In the genomic region with DNA sequence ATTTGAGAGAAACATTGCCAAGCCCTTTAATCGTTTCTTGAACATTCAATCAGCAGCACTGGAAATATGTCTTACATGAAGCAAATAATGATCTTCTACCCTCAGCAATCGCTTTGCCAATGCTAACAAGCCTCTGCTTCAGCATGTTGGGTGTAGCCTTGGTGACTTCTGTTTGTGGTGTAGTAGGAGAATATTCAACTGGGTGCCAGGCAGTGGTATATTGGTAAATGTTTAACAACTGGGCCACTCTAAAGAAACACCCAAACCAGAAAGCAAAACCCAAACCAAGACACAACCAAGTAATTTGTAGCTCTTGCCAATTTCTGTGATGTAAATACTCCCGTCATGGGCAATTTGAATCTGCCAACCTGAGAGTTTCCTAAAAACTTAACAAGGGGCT, we compare ENCODE assay signal across 16 cellular contexts. TPM values are rescaled to one million over a fixed set of nuclear protein-coding genes. Genes with fewer than 3 reads are reported as not detected.
"Had no signal": no experiment of that assay in that cellular context is flagged by ENCODE, and none has a peak within 500 bp of the region (broad histone marks: within the 10 kb centered on the region; RNA-seq: fewer than 3 reads in every experiment).

No MANE protein-coding gene starts in this region.

- H3K4me1 ChIP-seq: parathyroid adenoma had no signal

- H3K79me2 ChIP-seq: parathyroid adenoma had no signal

- DNase-seq: activated CD4-positive, alpha-beta T cell treated with anti-CD3 and anti-CD28 coated beads for 4 hours; activated CD8-positive, alpha-beta memory T cell treated with anti-CD3 and anti-CD28 coated beads, Interleukin-2, amount 50 U/mL, for 4 hours; activated CD8-positive, alpha-beta T cell treated with anti-CD3 and anti-CD28 coated beads, Interleukin-2, amount 10 ng/mL, durations not matched to agents 7 days and 5 days; activated gamma-delta T cell treated with Interleukin-2 at 50 U/mL for 16 hours; activated T-cell treated with anti-CD3 and anti-CD28 coated beads, Interleukin-2, amount 50 U/mL, for 72 hours; amniotic stem cell; midbrain; naive thymus-derived CD4-positive, alpha-beta T cell; stimulated activated CD4-positive, alpha-beta T cell treated with anti-CD3 and anti-CD28 coated beads, Interleukin-12 subunit alpha, Interleukin-12 subunit beta, amount 100 ng/mL, for 4 hours; stimulated activated CD4-positive, alpha-beta T cell treated with anti-CD3 and anti-CD28 coated beads, Interleukin-2, amount 100 ng/mL, for 24 hours; T-helper 17 cell had no signal

- H3K27me3 Mint-ChIP-seq: activated naive CD8-positive, alpha-beta T cell had no signal

- H3K27ac ChIP-seq: esophagus muscularis mucosa, parathyroid adenoma had no signal

- H3K4me3 ChIP-seq: esophagus muscularis mucosa, lung had no signal

- ATAC-seq: activated CD8-positive, alpha-beta T cell treated with anti-CD3 and anti-CD28 coated beads, Interleukin-2, amount 10 ng/mL, durations not matched to agents 7 days and 5 days; activated T-cell treated with anti-CD3 and anti-CD28 coated beads, Interleukin-2, amount 50 U/mL, for 72 hours; naive thymus-derived CD4-positive, alpha-beta T cell; T-helper 17 cell had no signal

- H3K36me3 Mint-ChIP-seq: activated naive CD8-positive, alpha-beta T cell; naive thymus-derived CD4-positive, alpha-beta T cell had no signal

- H2AFZ ChIP-seq: parathyroid adenoma had no signal

- FAIRE-seq: endometrium had no signal

- H3K4me3 Mint-ChIP-seq: activated CD8-positive, alpha-beta T cell treated with anti-CD3 and anti-CD28 coated beads, Interleukin-2, amount 10 ng/mL, durations not matched to agents 7 days and 5 days; activated naive CD8-positive, alpha-beta T cell; activated T-cell treated with anti-CD3 and anti-CD28 coated beads, Interleukin-2, amount 50 U/mL, for 72 hours; naive thymus-derived CD4-positive, alpha-beta T cell; T-helper 17 cell had no signal

- H3K9me3 ChIP-seq: esophagus muscularis mucosa had no signal

- H3K36me3 ChIP-seq: esophagus muscularis mucosa had no signal

- H3K27ac Mint-ChIP-seq: activated CD8-positive, alpha-beta T cell treated with anti-CD3 and anti-CD28 coated beads, Interleukin-2, amount 10 ng/mL, durations not matched to agents 7 days and 5 days; activated naive CD8-positive, alpha-beta T cell; activated T-cell treated with anti-CD3 and anti-CD28 coated beads, Interleukin-2, amount 50 U/mL, for 72 hours; naive thymus-derived CD4-positive, alpha-beta T cell; T-helper 17 cell had no signal

- H3K9ac ChIP-seq: parathyroid adenoma had no signal

RNA-seq across cellular contexts. Expression of gene CDH13, which starts 9.7 kb away (rescaled TPM):
- total RNA-seq: activated CD8-positive, alpha-beta T cell treated with anti-CD3 and anti-CD28 coated beads, Interleukin-2, amount 10 ng/mL, durations not matched to agents 7 days and 5 days; activated T-cell treated with anti-CD3 and anti-CD28 coated beads, Interleukin-2, amount 50 U/mL, for 72 hours; naive thymus-derived CD4-positive, alpha-beta T cell; T-helper 17 cell had no signal
- polyA plus RNA-seq: naive thymus-derived CD4-positive, alpha-beta T cell had no signal
